Comparison of ENCODE assay signal across 26 cellular contexts in the genomic region with DNA sequence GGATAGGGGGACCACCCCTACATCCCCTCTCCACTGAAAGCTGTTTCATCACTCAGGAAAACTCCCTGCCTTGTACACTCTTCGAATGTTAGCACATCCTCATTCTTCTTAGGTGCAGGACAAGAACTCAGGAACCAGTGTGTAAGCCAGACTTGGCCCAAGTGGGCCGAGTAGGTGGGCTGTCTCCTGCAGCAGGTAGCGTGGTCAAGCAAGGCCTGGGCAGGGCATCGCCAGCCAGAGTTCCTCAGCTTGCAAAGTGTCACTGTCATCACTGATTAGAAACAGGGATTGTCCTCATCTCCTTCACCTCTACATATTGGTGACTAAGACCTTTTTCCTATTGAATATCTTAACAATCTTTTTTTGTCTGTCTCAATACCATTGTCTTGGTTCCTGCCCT. TPM values are rescaled to one million over a fixed set of nuclear protein-coding genes. Genes with fewer than 3 reads are reported as not detected.
DNase-seq lines count a peak whose midpoint lies in the region; FAIRE-seq and TF ChIP-seq lines count a peak whose summit lies in the region.
"Had no signal": no experiment of that assay in that cellular context is flagged by ENCODE, and none has a peak within 500 bp of the region (broad histone marks: within the 10 kb centered on the region; RNA-seq: fewer than 3 reads in every experiment).

No MANE protein-coding gene starts in this region.

- H3K9ac ChIP-seq in neuronal stem cell (ENCODE audit: low read depth, low read length, poor library complexity) = no peak overlapping the region
- H3K9ac ChIP-seq: BLaER1 treated with 17β-estradiol and CSF1 and Interleukin-3, amounts not matched to agents 10 nM and 100 nM had no signal

- no peak for DNase-seq in bronchial epithelial cell (ENCODE audit: low read depth)
- no peak for DNase-seq in neuronal stem cell (ENCODE audit: low spot score)
- peak; percentile 61 for DNase-seq in posterior vena cava (ENCODE audit: low spot score)
- DNase-seq in DMS 273 treated with DMSO at 0.1 percent for 48 hours (lab: John Stamatoyannopoulos, UW) = no peak
- DNase-seq in MG63 = no peak
- DNase-seq in SIG-M5 (lab: John Stamatoyannopoulos, UW) = no peak
- DNase-seq in cerebellar nuclear complex (lab: John Stamatoyannopoulos, UW) = no peak
- DNase-seq: 8988T; ACHN; AML-193; Caco-2; Calu3; CD4-positive, alpha-beta T cell; CD8-positive, alpha-beta T cell; DMS153; DMS53; DMS79; DND-41; EL; GDM1 had no signal

- H3K27me3 ChIP-seq in bronchial epithelial cell (ENCODE audit: control insufficient read depth, insufficient read depth, low read length) (no peaks in the 10 kb centered on the region), neuronal stem cell (ENCODE audit: control insufficient read depth in 3 of 3, insufficient read depth in 3 of 3, low read depth in 1 of 3, low read length in 3 of 3) (no peaks in the 10 kb centered on the region), MG63 (no peaks in the 10 kb centered on the region)
- H3K27me3 ChIP-seq: BLaER1 treated with 17β-estradiol and CSF1 and Interleukin-3, amounts not matched to agents 10 nM and 100 nM had no signal

- intact Hi-C loops in posterior vena cava (cut with DNase I) = no loop called here

- H3K4me2 ChIP-seq in neuronal stem cell (ENCODE audit: insufficient read depth, low read length, poor library complexity, severe bottlenecking) = no peak overlapping the region
- H3K4me2 ChIP-seq: BLaER1 treated with 17β-estradiol and CSF1 and Interleukin-3, amounts not matched to agents 10 nM and 100 nM had no signal

- H3K23ac ChIP-seq in neuronal stem cell (ENCODE audit: low read depth, low read length, poor library complexity) = no peak overlapping the region

- H3K4me3 ChIP-seq in bronchial epithelial cell (ENCODE audit: low read depth, low read length) (no peak overlapping the region), neuronal stem cell (ENCODE audit: low read length in 2 of 2) (no peak overlapping the region), MG63 (no peak overlapping the region)
- H3K4me3 ChIP-seq: BLaER1 treated with 17β-estradiol and CSF1 and Interleukin-3, amounts not matched to agents 10 nM and 100 nM; GM12878 had no signal

- no peaks in the 10 kb centered on the region for H3K79me1 ChIP-seq in neuronal stem cell (ENCODE audit: low read depth, low read length)

- no peak overlapping the region for H3K27ac ChIP-seq in neuronal stem cell (replicated peaks; ENCODE audit: low read length)
- H3K27ac ChIP-seq: BLaER1 treated with 17β-estradiol and CSF1 and Interleukin-3, amounts not matched to agents 10 nM and 100 nM; C4-2B had no signal

- no peak overlapping the region for H3K14ac ChIP-seq in neuronal stem cell (ENCODE audit: low read length)

- H2AK5ac ChIP-seq in neuronal stem cell (ENCODE audit: low read depth, low read length) = no peak overlapping the region

- no CpG with 5 or more reads among the region's 4 CpGs for WGBS in neuronal stem cell (ENCODE audit: extremely low coverage in 2 of 2, insufficient read length in 2 of 2, insufficient replicate concordance in 1 of 2), 2 donors

- no peak overlapping the region for H3K18ac ChIP-seq in neuronal stem cell (ENCODE audit: low read length)

- no peak overlapping the region for H2AFZ ChIP-seq in neuronal stem cell (ENCODE audit: low read length)

- H2BK5ac ChIP-seq in neuronal stem cell (ENCODE audit: low read length) = no peak overlapping the region

- H3K4ac ChIP-seq in neuronal stem cell (ENCODE audit: low read length) = peak overlapping the region; percentile 10

- H4K8ac ChIP-seq in neuronal stem cell (ENCODE audit: low read depth, low read length) = no peak overlapping the region

- no peak for TF ChIP-seq CTCF in bronchial epithelial cell (IDR thresholded peaks at IDR 0.05; ENCODE audit: insufficient read depth, low read length, severe bottlenecking)

- no peaks in the 10 kb centered on the region for H3K9me3 ChIP-seq in neuronal stem cell (replicated peaks in 1 of 2; ENCODE audit: control insufficient read depth in 2 of 2, insufficient read depth in 1 of 2, low read depth in 1 of 2, low read length in 2 of 2)
- no peaks in the 10 kb centered on the region for H3K9me3 ChIP-seq in MG63
- H3K9me3 ChIP-seq: BLaER1 treated with 17β-estradiol and CSF1 and Interleukin-3, amounts not matched to agents 10 nM and 100 nM; Caco-2 had no signal

- H3K36me3 ChIP-seq in bronchial epithelial cell (ENCODE audit: control insufficient read depth, insufficient read depth, low read length) (no peaks in the 10 kb centered on the region), neuronal stem cell (replicated peaks in 1 of 2; ENCODE audit: control insufficient read depth in 2 of 2, insufficient read depth in 2 of 2, low read length in 2 of 2) (no peaks in the 10 kb centered on the region), MG63 (no peaks in the 10 kb centered on the region)

- no peak overlapping the region for H2BK120ac ChIP-seq in neuronal stem cell (ENCODE audit: low read depth, low read length)

- no peak overlapping the region for H2BK15ac ChIP-seq in neuronal stem cell (ENCODE audit: low read length)

- no peak overlapping the region for H2BK12ac ChIP-seq in neuronal stem cell (ENCODE audit: low read length)

- H3K4me1 ChIP-seq in neuronal stem cell (ENCODE audit: control insufficient read depth in 2 of 2, insufficient read depth in 1 of 2, low read depth in 1 of 2, low read length in 2 of 2) = peaks cover 0 to 6% of the 10 kb centered on the region in 2 donors
- H3K4me1 ChIP-seq: BLaER1 treated with 17β-estradiol and CSF1 and Interleukin-3, amounts not matched to agents 10 nM and 100 nM; Caco-2 had no signal

- FAIRE-seq in bronchial epithelial cell (lab: Jason Lieb, UNC) = peak; percentile 18
- FAIRE-seq: A204.1, D721Med, GM12878, GM18507 had no signal

- no peak overlapping the region for H4K91ac ChIP-seq in neuronal stem cell (ENCODE audit: low read depth, low read length, poor library complexity)

RNA-seq across cellular contexts. Expression of a gene that starts 22.3 kb away (rescaled TPM):
- total RNA-seq in bronchial epithelial cell (104 and 110 TPM in 2 replicates), posterior vena cava (10 to 100 TPM; 35.9 to 39.3 TPM)
- polyA plus RNA-seq in neuronal stem cell (2013, experiment 1 of 2) = 35.5 TPM
- polyA plus RNA-seq in neuronal stem cell (2013, experiment 2 of 2) = 36.5 TPM
- 64.2 and 121 TPM in 2 replicates for total RNA-seq in MG63 (2014; rRNA removed; shearing (Covaris generic); ENCODE audit: low replicate concordance)
